11 cellular contexts compared by ENCODE assay signal in the genomic region with DNA sequence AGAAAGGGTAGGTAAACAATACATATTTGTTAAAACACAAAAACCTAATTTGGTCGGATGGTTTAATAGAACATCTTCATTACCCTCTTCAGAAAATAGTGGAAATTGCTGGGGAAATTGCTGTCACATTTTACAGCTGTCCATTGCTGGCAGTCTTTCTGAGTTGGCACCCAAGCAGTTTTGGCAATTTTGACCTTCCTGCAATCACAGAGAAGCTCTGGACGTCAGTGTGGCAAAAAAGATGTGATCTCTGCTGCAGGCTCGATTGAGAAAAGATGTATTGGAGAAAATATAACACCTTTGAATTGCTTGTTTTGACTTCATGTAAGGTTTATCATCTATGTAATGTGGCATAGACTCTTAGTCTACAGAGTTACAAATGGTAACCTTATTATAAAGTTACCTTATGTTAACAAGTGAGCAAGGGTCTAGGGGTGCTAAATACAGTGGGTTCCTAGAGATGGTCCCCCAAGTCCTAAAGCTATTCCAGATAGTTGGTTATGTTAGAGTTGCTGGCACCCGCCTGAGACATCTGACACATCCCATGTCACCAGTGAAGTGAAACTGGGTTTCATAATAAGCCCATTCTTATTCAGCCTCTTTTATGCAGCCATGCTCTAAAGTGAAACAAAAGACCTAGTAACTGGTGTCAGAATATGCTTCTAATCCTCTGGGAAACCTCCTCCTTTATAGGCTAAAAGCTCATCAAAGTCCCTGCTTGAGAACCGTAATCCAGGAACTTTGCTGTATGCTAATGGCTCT. TPM values are rescaled to one million over a fixed set of nuclear protein-coding genes. Genes with fewer than 3 reads are reported as not detected.
DNase-seq lines count a peak whose midpoint lies in the region; ATAC-seq and TF ChIP-seq lines count a peak whose summit lies in the region.
"Had no signal": no experiment of that assay in that cellular context is flagged by ENCODE, and none has a peak within 500 bp of the region (broad histone marks: within the 10 kb centered on the region; RNA-seq: fewer than 3 reads in every experiment).

No MANE protein-coding gene starts in this region.

- H3K9me3 ChIP-seq in HUES64 (ENCODE audit: insufficient read depth, low read depth, low read length) (no peaks in the 10 kb centered on the region), testis (no peaks in the 10 kb centered on the region)
- H3K9me3 ChIP-seq in naive thymus-derived CD4-positive, alpha-beta T cell (ENCODE audit: control insufficient read depth in 2 of 3, low read length in 3 of 3) = no peaks in the 10 kb centered on the region

- H3K4me1 ChIP-seq in HUES64 (ENCODE audit: insufficient read depth, low read length) (peaks cover 50% of the 10 kb centered on the region), testis (no peaks in the 10 kb centered on the region)
- H3K4me1 ChIP-seq in naive thymus-derived CD4-positive, alpha-beta T cell (ENCODE audit: control insufficient read depth in 2 of 2, insufficient read depth in 2 of 2, low read length in 2 of 2) = no peaks in the 10 kb centered on the region

- H3K36me3 Mint-ChIP-seq in naive thymus-derived CD4-positive, alpha-beta T cell = peaks cover 7 to 22% (median 13%) of the 10 kb centered on the region in 5 donors

- TF ChIP-seq POLR2A in testis (IDR thresholded peaks at IDR 0.05) = no peak

- H3K27me3 Mint-ChIP-seq in naive thymus-derived CD4-positive, alpha-beta T cell = no peaks in the 10 kb centered on the region

- no peak overlapping the region for H3K9ac ChIP-seq in HUES64 (ENCODE audit: low read depth, low read length)

- no peak for DNase-seq in naive thymus-derived CD4-positive, alpha-beta T cell
- DNase-seq in DMS 273 treated with DMSO at 0.1 percent for 48 hours (lab: John Stamatoyannopoulos, UW) (no peak), NCI-H1092 (lab: John Stamatoyannopoulos, UW) (no peak), NCI-H510A (lab: John Stamatoyannopoulos, UW) (no peak), testis (no peak)
- DNase-seq: cortex of kidney, MM.1S had no signal

- CTCF ChIA-PET in naive thymus-derived CD4-positive, alpha-beta T cell (lab: Charles Lee) = interaction anchor here (0.6 kb wide), 1 partner anchor 52 kb away, joined by 5 read pairs; no protein-coding TSS in a partner anchor

- no peaks in the 10 kb centered on the region for H3K9me3 Mint-ChIP-seq in naive thymus-derived CD4-positive, alpha-beta T cell
- H3K9me3 Mint-ChIP-seq: WTC11 had no signal

- TF ChIP-seq CTCF in testis (IDR thresholded peaks at IDR 0.05) = no peak

- no peaks in the 10 kb centered on the region for H3K27me3 ChIP-seq in HUES64 (ENCODE audit: insufficient read depth, low read length)
- H3K27me3 ChIP-seq in naive thymus-derived CD4-positive, alpha-beta T cell (ENCODE audit: control insufficient read depth in 2 of 2, insufficient read depth in 2 of 2, low read length in 2 of 2) = no peaks in the 10 kb centered on the region
- no peaks in the 10 kb centered on the region for H3K27me3 ChIP-seq in testis

- H3K4me3 ChIP-seq in HUES64 (ENCODE audit: low read length) (no peak overlapping the region), testis (no peak overlapping the region)
- H3K4me3 ChIP-seq in naive thymus-derived CD4-positive, alpha-beta T cell (ENCODE audit: low read length) = no peak overlapping the region

- POLR2A ChIA-PET in naive thymus-derived CD4-positive, alpha-beta T cell (lab: Charles Lee) = no interaction called here

- H3K27ac ChIP-seq in HUES64 (ENCODE audit: low read depth, low read length) = peak overlapping the region; percentile 16; the same call in 1 of the 2 replicates
- H3K27ac ChIP-seq in naive thymus-derived CD4-positive, alpha-beta T cell (ENCODE audit: low read depth, low read length) = no peak overlapping the region
- no peak overlapping the region for H3K27ac ChIP-seq in testis

- ATAC-seq in GM18511 (IDR thresholded peaks at IDR 0.05; ENCODE audit: unreplicated experiment) = peak; percentile 64
- peak; percentile 62 for ATAC-seq in GM21717 (IDR thresholded peaks at IDR 0.05; ENCODE audit: unreplicated experiment)
- peak; percentile 38 for ATAC-seq in naive thymus-derived CD4-positive, alpha-beta T cell
- ATAC-seq: WTC11 had no signal

- intact Hi-C loops in naive thymus-derived CD4-positive, alpha-beta T cell (cut with micrococcal nuclease) = no loop called here
- intact Hi-C loops in testis (cut with DNase I; ENCODE audit: low total_unique reads) = no loop called here

- H3K36me3 ChIP-seq in HUES64 (ENCODE audit: insufficient read depth, low read length) (peaks cover 29% of the 10 kb centered on the region; the same call in 1 of the 2 replicates), testis (ENCODE audit: low read depth, missing control alignments) (no peaks in the 10 kb centered on the region)
- H3K36me3 ChIP-seq in naive thymus-derived CD4-positive, alpha-beta T cell (ENCODE audit: control insufficient read depth in 2 of 3, insufficient read depth in 3 of 3, low read length in 3 of 3) = peaks cover 0 to 3% (median 0%) of the 10 kb centered on the region in 3 experiments

- H3K4me1 Mint-ChIP-seq in naive thymus-derived CD4-positive, alpha-beta T cell = peaks cover 29 to 90% (median 59%) of the 10 kb centered on the region in 7 donors

- no peak overlapping the region for H3K27ac Mint-ChIP-seq in naive thymus-derived CD4-positive, alpha-beta T cell
- H3K27ac Mint-ChIP-seq: WTC11 had no signal

- 71% methylated on average over 5 of the region's 5 CpGs for WGBS in HUES64
- 66 to 70% methylated on average over 5 of the region's 5 CpGs for WGBS in testis, 2 donors

- no peak overlapping the region for H3K4me3 Mint-ChIP-seq in naive thymus-derived CD4-positive, alpha-beta T cell
- H3K4me3 Mint-ChIP-seq: WTC11 had no signal

RNA-seq across cellular contexts. Expression of a gene that starts 14.0 kb away (rescaled TPM):
- 148 TPM for polyA plus RNA-seq in HUES64 (2013, experiment 1 of 2)
- 159 TPM for polyA plus RNA-seq in HUES64 (2013, experiment 2 of 2)
- 10 to 100 TPM; 59.0 to 80.0 (median 69.2) TPM for total RNA-seq in naive thymus-derived CD4-positive, alpha-beta T cell
- polyA plus RNA-seq in naive thymus-derived CD4-positive, alpha-beta T cell = 10 to 100 TPM in 1 of 2 donors, 1 to 10 TPM in 1; 5.2 to 22.1 TPM
- 10 to 100 TPM; 68.7 to 82.2 TPM for total RNA-seq in testis
- polyA plus RNA-seq in testis (ENCODE audit: insufficient read depth, low read depth, low replicate concordance) = 89.5 TPM
